ENCODE assay signal across 8 cellular contexts in the genomic region with DNA sequence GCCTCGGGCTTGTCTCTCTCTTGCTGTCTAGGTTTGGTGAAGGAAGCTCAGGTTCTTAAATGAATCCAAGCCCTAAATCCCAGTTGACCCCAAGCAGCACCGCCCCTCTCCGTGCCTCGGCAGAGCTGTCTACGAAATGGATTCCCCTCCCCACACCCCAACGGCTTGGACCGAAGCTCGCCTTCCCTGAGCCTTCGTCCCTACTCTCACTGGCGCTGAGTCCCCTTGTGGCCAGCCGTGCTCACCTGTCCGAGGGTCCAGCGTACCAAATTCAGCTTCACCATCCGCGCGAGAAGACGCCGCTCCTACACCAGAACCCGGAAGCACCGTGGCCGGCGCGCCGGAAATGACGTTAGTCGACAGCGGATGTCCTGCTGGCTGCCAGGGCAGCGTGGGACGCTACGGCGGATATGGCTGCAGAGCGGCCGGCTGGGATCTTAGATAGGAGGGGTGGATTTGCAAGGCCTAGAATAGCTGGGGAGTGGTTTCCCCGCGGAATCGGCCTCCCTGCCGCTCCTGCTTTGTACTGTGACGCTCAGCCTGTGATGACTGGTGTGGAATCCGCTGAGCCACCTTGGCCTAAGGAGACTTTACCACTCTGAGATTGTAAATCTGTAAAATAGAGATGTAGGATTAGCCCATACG. TPM values are rescaled to one million over a fixed set of nuclear protein-coding genes. Genes with fewer than 3 reads are reported as not detected.
DNase-seq lines count a peak whose midpoint lies in the region; ATAC-seq, FAIRE-seq and TF ChIP-seq lines count a peak whose summit lies in the region.

A gene (minus strand): TSS at position 325 of the 645 bp plus-strand sequence. CDS start 2,201 bp downstream, outside the sequence.

- peak; percentile 75 for TF ChIP-seq CTCF in HepG2 (CRISPR knock-in tag; IDR thresholded peaks at IDR 0.05)

- TF ChIP-seq RAD21 in HepG2 (CRISPR knock-in tag; IDR thresholded peaks at IDR 0.05) = peak; percentile 65

- intact Hi-C loops in activated CD4-positive, alpha-beta memory T cell treated with anti-CD3 and anti-CD28 coated beads for 36 hours (cut with micrococcal nuclease) = loop anchor here (1.0 kb wide), 2 partner anchors 29 to 81 kb away; a partner anchor contains a TSS
- intact Hi-C loops in HepG2 (cut with micrococcal nuclease; ENCODE audit: unreplicated experiment) = loop anchor here (5.0 kb wide), 2 partner anchors 35 to 80 kb away; a partner anchor contains a TSS

- peaks cover 8 to 19% of the 10 kb centered on the region in 2 experiments; a peak in 4 of 5 replicates for H3K36me3 ChIP-seq in HepG2 (replicated peaks in 1 of 2; ENCODE audit: control insufficient read depth in 1 of 2, insufficient read depth in 2 of 2, low read length in 2 of 2)

- POLR2A ChIA-PET in activated CD4-positive, alpha-beta memory T cell treated with anti-CD3 and anti-CD28 coated beads for 36 hours (lab: Charles Lee) = interaction anchor here (0.6 to 1.1 kb wide), 3 partner anchors 21 to 135 kb away, joined by 3 to 4 read pairs (median 4); a partner anchor contains a TSS
- POLR2A ChIA-PET in HepG2 (lab: Yijun Ruan, JAX) = interaction anchor here (0.9 to 2.0 kb wide), 7 partner anchors 9 to 65 kb away, joined by 3 to 27 read pairs (median 5); a partner anchor contains a TSS

- in situ Hi-C loops in HepG2 (cut with HindIII; ENCODE audit: extremely low pct_ligation_motif_present, low pct_unique_long_range_greater_than_20kb) = no loop called here

- H4K20me1 ChIP-seq in HepG2 (ENCODE audit: insufficient read depth, low read length) = no peaks in the 10 kb centered on the region

- H3K9me3 Mint-ChIP-seq in activated CD4-positive, alpha-beta memory T cell treated with anti-CD3 and anti-CD28 coated beads for 36 hours = no peaks in the 10 kb centered on the region

- H2AFZ ChIP-seq in HepG2 (ENCODE audit: low read length) = peak within 1 kb of the TSS; percentile 61

- peaks cover 10% of the 10 kb centered on the region for H3K36me3 Mint-ChIP-seq in activated CD4-positive, alpha-beta memory T cell treated with anti-CD3 and anti-CD28 coated beads for 36 hours

- H3K9me3 ChIP-seq in HepG2 (ENCODE audit: low read length) = no peaks in the 10 kb centered on the region

- H3K9ac ChIP-seq in HepG2 (ENCODE audit: insufficient read depth, low read depth, low read length) = peak within 1 kb of the TSS; percentile 92

- peak; percentile 81 for FAIRE-seq in HepG2 (lab: Jason Lieb, UNC)

- no peak for TF ChIP-seq EP300 in HepG2 (IDR thresholded peaks at IDR 0.05; ENCODE audit: low read depth in 2 of 2, low read length in 2 of 2)
- TF ChIP-seq EP300 in HepG2 (CRISPR knock-in tag; IDR thresholded peaks at IDR 0.05; ENCODE audit: borderline replicate concordance) = no peak

- peaks cover 21% of the 10 kb centered on the region for H3K4me1 ChIP-seq in HepG2 (ENCODE audit: insufficient read depth, low read length)

- ATAC-seq in GM19328 (IDR thresholded peaks at IDR 0.05; ENCODE audit: unreplicated experiment) (peak; percentile 93), HG03521 (IDR thresholded peaks at IDR 0.05; ENCODE audit: unreplicated experiment) (peak; percentile 93), HepG2 (peak; percentile 99)

- H3K27me3 ChIP-seq in HepG2 (ENCODE audit: control insufficient read depth in 1 of 2, insufficient read depth in 2 of 2, low read length in 2 of 2) = no peaks in the 10 kb centered on the region; a peak in 1 of 5 replicates

- H3K27me3 Mint-ChIP-seq in activated CD4-positive, alpha-beta memory T cell treated with anti-CD3 and anti-CD28 coated beads for 36 hours = no peaks in the 10 kb centered on the region

- peak within 1 kb of the TSS; percentile 88 for H3K27ac Mint-ChIP-seq in activated CD4-positive, alpha-beta memory T cell treated with anti-CD3 and anti-CD28 coated beads for 36 hours

- peak within 1 kb of the TSS; percentile 98 for H3K4me3 Mint-ChIP-seq in activated CD4-positive, alpha-beta memory T cell treated with anti-CD3 and anti-CD28 coated beads for 36 hours

- H3K4me3 ChIP-seq in HepG2 (replicated peaks in 1 of 3; ENCODE audit: insufficient read depth in 1 of 3, low read depth in 2 of 3, low read length in 3 of 3) = peak within 1 kb of the TSS; percentile 85 to 99 (median 92)

- peaks cover 37% of the 10 kb centered on the region for H3K4me1 Mint-ChIP-seq in activated CD4-positive, alpha-beta memory T cell treated with anti-CD3 and anti-CD28 coated beads for 36 hours (ENCODE audit: low read depth)

- H3K79me2 ChIP-seq in HepG2 (ENCODE audit: insufficient read depth, low read length) = peaks cover 18% of the 10 kb centered on the region

- DNase-seq in C1 segment of cervical spinal cord (lab: John Stamatoyannopoulos, UW) (peak; percentile 39 to 94 (median 89)), NCI-H82 treated with DMSO at 0.1 percent for 48 hours (lab: John Stamatoyannopoulos, UW; ENCODE audit: unreplicated experiment) (peak; percentile 50), dermis microvascular lymphatic vessel endothelial cell (ENCODE audit: low read depth in 2 of 2) (peak; percentile 84 to 96), HepG2 (ENCODE audit: low spot score) (peak; percentile 94)
- DNase-seq in activated CD4-positive, alpha-beta memory T cell treated with anti-CD3 and anti-CD28 coated beads for 36 hours = peak; percentile 95
- DNase-seq in stimulated activated CD4-positive, alpha-beta T cell treated with anti-CD3 and anti-CD28 coated beads, Interleukin-2, amount 100 ng/mL, for 48 hours = peak; percentile 92 to 95

- WGBS in HepG2 (ENCODE audit: low lambda C conversion rate) = under 1% methylated on average over 25 of the region's 40 CpGs

- no TSS peak for BruUV-seq in HepG2 (replicated peaks; lab: Mats Ljungman, UMichigan)

- peak within 1 kb of the TSS; percentile 73 for H3K27ac ChIP-seq in HepG2 (ENCODE audit: extremely low read length, insufficient read depth, low read length)

- peak within 1 kb of the TSS; percentile 95 for H3K4me2 ChIP-seq in HepG2 (ENCODE audit: low read depth, low read length)

- TF ChIP-seq POLR2A in HepG2 (IDR thresholded peaks at IDR 0.05; ENCODE audit: insufficient read depth in 1 of 2, low read depth in 2 of 2, low read length in 2 of 2) = peak; percentile 75 to 84

- CTCF ChIA-PET in activated CD4-positive, alpha-beta memory T cell treated with anti-CD3 and anti-CD28 coated beads for 36 hours (lab: Charles Lee) = interaction anchor here (0.7 to 2.0 kb wide), 10 partner anchors 9 to 167 kb away, joined by 3 to 10 read pairs (median 4); a partner anchor contains a TSS
- CTCF ChIA-PET in HepG2 (lab: Yijun Ruan, JAX; ENCODE audit: low intra/inter-chr PET ratio, low total read pairs) = no interaction called here

TF ChIP-seq in HepG2, 621 proteins besides CTCF, POLR2A, EP300 and RAD21 (continues in another document):
- TF ChIP-seq, protein P1, sequence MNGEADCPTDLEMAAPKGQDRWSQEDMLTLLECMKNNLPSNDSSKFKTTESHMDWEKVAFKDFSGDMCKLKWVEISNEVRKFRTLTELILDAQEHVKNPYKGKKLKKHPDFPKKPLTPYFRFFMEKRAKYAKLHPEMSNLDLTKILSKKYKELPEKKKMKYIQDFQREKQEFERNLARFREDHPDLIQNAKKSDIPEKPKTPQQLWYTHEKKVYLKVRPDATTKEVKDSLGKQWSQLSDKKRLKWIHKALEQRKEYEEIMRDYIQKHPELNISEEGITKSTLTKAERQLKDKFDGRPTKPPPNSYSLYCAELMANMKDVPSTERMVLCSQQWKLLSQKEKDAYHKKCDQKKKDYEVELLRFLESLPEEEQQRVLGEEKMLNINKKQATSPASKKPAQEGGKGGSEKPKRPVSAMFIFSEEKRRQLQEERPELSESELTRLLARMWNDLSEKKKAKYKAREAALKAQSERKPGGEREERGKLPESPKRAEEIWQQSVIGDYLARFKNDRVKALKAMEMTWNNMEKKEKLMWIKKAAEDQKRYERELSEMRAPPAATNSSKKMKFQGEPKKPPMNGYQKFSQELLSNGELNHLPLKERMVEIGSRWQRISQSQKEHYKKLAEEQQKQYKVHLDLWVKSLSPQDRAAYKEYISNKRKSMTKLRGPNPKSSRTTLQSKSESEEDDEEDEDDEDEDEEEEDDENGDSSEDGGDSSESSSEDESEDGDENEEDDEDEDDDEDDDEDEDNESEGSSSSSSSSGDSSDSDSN (CRISPR knock-in tag; IDR thresholded peaks at IDR 0.05) = peak; percentile 71
- TF ChIP-seq ZFP1 (CRISPR knock-in tag; IDR thresholded peaks at IDR 0.05) = no peak

RNA-seq across cellular contexts. Expression of the gene that starts here (rescaled TPM):
- 10 to 100 TPM; 41.1 to 43.0 TPM for total RNA-seq in activated CD4-positive, alpha-beta memory T cell treated with anti-CD3 and anti-CD28 coated beads for 36 hours
- total RNA-seq in dermis microvascular lymphatic vessel endothelial cell (30.2 and 37.0 TPM in 2 replicates), HepG2 (2016; rRNA removed; fragmentation: Illumina TruSeq; extraction: Trizol) (20.8 and 22.8 TPM in 2 replicates)
- total RNA-seq in HepG2 (2016; cell fraction: cytosol; rRNA removed; fragmentation: Illumina TruSeq; extraction: Trizol; ENCODE audit: low read depth) = 2.5 and 2.8 TPM in 2 replicates
- total RNA-seq in HepG2 (2016; cell fraction: insoluble cytoplasmic fraction; rRNA removed; fragmentation: Illumina TruSeq; extraction: Trizol) = 20.2 and 22.6 TPM in 2 replicates
- total RNA-seq in HepG2 (2016; cell fraction: membrane; rRNA removed; fragmentation: Illumina TruSeq; extraction: Trizol) = 4.9 and 5.7 TPM in 2 replicates
- 17.0 and 24.6 TPM in 2 replicates for total RNA-seq in HepG2 (2016; cell fraction: nucleus; rRNA removed; fragmentation: Illumina TruSeq; extraction: Trizol)
- polyA plus RNA-seq in HepG2 (2011; rRNA removed) = 15.4 and 18.4 TPM in 2 replicates
- polyA plus RNA-seq in HepG2 (2011; cell fraction: cytosol; rRNA removed) = 11.9 and 14.9 TPM in 2 replicates
- 19.7 and 24.6 TPM in 2 replicates for polyA plus RNA-seq in HepG2 (2011; cell fraction: nucleus; rRNA removed)
- 11.8 and 16.2 TPM in 2 replicates for polyA plus RNA-seq in HepG2 (2012)
- 0.94 and 1.1 TPM in 2 replicates for polyA plus RNA-seq in HepG2 (2016; cell fraction: cytosol; fragmentation: Illumina TruSeq; extraction: Trizol; ENCODE audit: low read depth)
- polyA plus RNA-seq in HepG2 (2016; cell fraction: insoluble cytoplasmic fraction; fragmentation: Illumina TruSeq; extraction: Trizol; ENCODE audit: low read depth) = 16.1 and 16.3 TPM in 2 replicates
- 1.7 and 2.2 TPM in 2 replicates for polyA plus RNA-seq in HepG2 (2016; cell fraction: membrane; fragmentation: Illumina TruSeq; extraction: Trizol; ENCODE audit: low read depth)
- polyA plus RNA-seq in HepG2 (2016; cell fraction: nucleus; fragmentation: Illumina TruSeq; extraction: Trizol; ENCODE audit: insufficient read depth, low read depth) = 22.2 and 27.8 TPM in 2 replicates
- 32.9 and 35.2 TPM in 2 replicates for polyA minus RNA-seq in HepG2 (2011; rRNA and poly(A)+ RNA removed; ENCODE audit: low replicate concordance)
- 11.9 and 15.1 TPM in 2 replicates for polyA minus RNA-seq in HepG2 (2011; cell fraction: cytosol; rRNA and poly(A)+ RNA removed)
- polyA minus RNA-seq in HepG2 (2011; cell fraction: nucleus; rRNA and poly(A)+ RNA removed) = 30.3 and 31.2 TPM in 2 replicates

Comparison
In these comparisons a context has a peak if more than half of its experiments do, and no peak if none do; other contexts are left out.
1. Peak in every context shown above with its lines: DNase-seq, ATAC-seq, H3K4me3 ChIP-seq and H3K27ac ChIP-seq.